18 cellular contexts compared by ENCODE assay signal in genomic region chr2:223050188-223050587, GRCh38. TPM values are rescaled to one million over a fixed set of nuclear protein-coding genes. Genes with fewer than 3 reads are reported as not detected.
"Had no signal": no experiment of that assay in that cellular context is flagged by ENCODE, and none has a peak within 500 bp of the region (broad histone marks: within the 10 kb centered on the region; RNA-seq: fewer than 3 reads in every experiment).

No MANE protein-coding gene starts in this region.

- ATAC-seq: heart left ventricle; lower lobe of right lung; natural killer cell treated with Interleukin-12 subunit alpha and Interleukin-12 subunit beta and Interleukin-15 and Interleukin-18, amount 100 ng/mL, for 72 hours; pancreas; psoas muscle; SK-N-SH treated with all-trans-retinoic acid at 6 μM for 48 hours; stimulated activated effector memory CD8-positive, alpha-beta T cell treated with anti-CD3 and anti-CD28 coated beads, Interleukin-12 subunit alpha, Interleukin-12 subunit beta, amount 100 ng/mL, for 72 hours; upper lobe of right lung had no signal

- H3K36me3 Mint-ChIP-seq: activated naive CD4-positive, alpha-beta T cell treated with anti-CD3 and anti-CD28 coated beads, Interleukin-2, amount 50 U/mL, for 24 hours; natural killer cell treated with Interleukin-12 subunit alpha and Interleukin-12 subunit beta and Interleukin-15 and Interleukin-18, amount 100 ng/mL, for 72 hours; stimulated activated effector memory CD8-positive, alpha-beta T cell treated with anti-CD3 and anti-CD28 coated beads, Interleukin-12 subunit alpha, Interleukin-12 subunit beta, amount 100 ng/mL, for 72 hours had no signal

- H3K27ac Mint-ChIP-seq: activated naive CD4-positive, alpha-beta T cell treated with anti-CD3 and anti-CD28 coated beads, Interleukin-2, amount 50 U/mL, for 24 hours; natural killer cell treated with Interleukin-12 subunit alpha and Interleukin-12 subunit beta and Interleukin-15 and Interleukin-18, amount 100 ng/mL, for 72 hours; stimulated activated effector memory CD8-positive, alpha-beta T cell treated with anti-CD3 and anti-CD28 coated beads, Interleukin-12 subunit alpha, Interleukin-12 subunit beta, amount 100 ng/mL, for 72 hours had no signal

- H3K4me1 Mint-ChIP-seq: activated naive CD4-positive, alpha-beta T cell treated with anti-CD3 and anti-CD28 coated beads, Interleukin-2, amount 50 U/mL, for 24 hours; central memory CD8-positive, alpha-beta T cell; stimulated activated effector memory CD8-positive, alpha-beta T cell treated with anti-CD3 and anti-CD28 coated beads, Interleukin-12 subunit alpha, Interleukin-12 subunit beta, amount 100 ng/mL, for 72 hours had no signal

- H3K4me3 Mint-ChIP-seq: activated naive CD4-positive, alpha-beta T cell treated with anti-CD3 and anti-CD28 coated beads, Interleukin-2, amount 50 U/mL, for 24 hours; central memory CD8-positive, alpha-beta T cell; natural killer cell treated with Interleukin-12 subunit alpha and Interleukin-12 subunit beta and Interleukin-15 and Interleukin-18, amount 100 ng/mL, for 72 hours; stimulated activated effector memory CD8-positive, alpha-beta T cell treated with anti-CD3 and anti-CD28 coated beads, Interleukin-12 subunit alpha, Interleukin-12 subunit beta, amount 100 ng/mL, for 72 hours had no signal

- H3K27me3 ChIP-seq: heart left ventricle, pancreas, right atrium auricular region, testis, upper lobe of right lung had no signal

- H3K27ac ChIP-seq: lower lobe of right lung, pancreas, psoas muscle, upper lobe of right lung had no signal

- H3K4me3 ChIP-seq: lower lobe of right lung, pancreas, psoas muscle, right atrium auricular region, testis, upper lobe of right lung had no signal

- H3K36me3 ChIP-seq: heart left ventricle, lower lobe of right lung, pancreas, right atrium auricular region, upper lobe of right lung had no signal

- H3K9me3 ChIP-seq: heart left ventricle, lower lobe of right lung, pancreas, psoas muscle, right atrium auricular region, testis, upper lobe of right lung had no signal

- DNase-seq: activated CD4-positive, alpha-beta T cell treated with anti-CD3 and anti-CD28 coated beads for 1 hour; activated gamma-delta T cell treated with Interleukin-2 at 50 U/mL for 16 hours; activated T-cell treated with anti-CD3 and anti-CD28 coated beads, Interleukin-2, amount 50 U/mL, for 1 hour; kidney; lower lobe of right lung; pancreas; SIG-M5; stimulated activated CD4-positive, alpha-beta T cell treated with anti-CD3 and anti-CD28 coated beads, Interleukin-1b, Interleukin-23, amount 100 ng/mL, for 48 hours; upper lobe of right lung had no signal

- H3K4me1 ChIP-seq: lower lobe of right lung, psoas muscle had no signal

RNA-seq across cellular contexts. Expression of gene KCNE4, which starts 1.8 kb away (rescaled TPM):
- total RNA-seq: natural killer cell treated with Interleukin-12 subunit alpha and Interleukin-12 subunit beta and Interleukin-15 and Interleukin-18, amount 100 ng/mL, for 72 hours had no signal
